Comparison of ENCODE assay signal across 1 cellular context in the genomic region with DNA sequence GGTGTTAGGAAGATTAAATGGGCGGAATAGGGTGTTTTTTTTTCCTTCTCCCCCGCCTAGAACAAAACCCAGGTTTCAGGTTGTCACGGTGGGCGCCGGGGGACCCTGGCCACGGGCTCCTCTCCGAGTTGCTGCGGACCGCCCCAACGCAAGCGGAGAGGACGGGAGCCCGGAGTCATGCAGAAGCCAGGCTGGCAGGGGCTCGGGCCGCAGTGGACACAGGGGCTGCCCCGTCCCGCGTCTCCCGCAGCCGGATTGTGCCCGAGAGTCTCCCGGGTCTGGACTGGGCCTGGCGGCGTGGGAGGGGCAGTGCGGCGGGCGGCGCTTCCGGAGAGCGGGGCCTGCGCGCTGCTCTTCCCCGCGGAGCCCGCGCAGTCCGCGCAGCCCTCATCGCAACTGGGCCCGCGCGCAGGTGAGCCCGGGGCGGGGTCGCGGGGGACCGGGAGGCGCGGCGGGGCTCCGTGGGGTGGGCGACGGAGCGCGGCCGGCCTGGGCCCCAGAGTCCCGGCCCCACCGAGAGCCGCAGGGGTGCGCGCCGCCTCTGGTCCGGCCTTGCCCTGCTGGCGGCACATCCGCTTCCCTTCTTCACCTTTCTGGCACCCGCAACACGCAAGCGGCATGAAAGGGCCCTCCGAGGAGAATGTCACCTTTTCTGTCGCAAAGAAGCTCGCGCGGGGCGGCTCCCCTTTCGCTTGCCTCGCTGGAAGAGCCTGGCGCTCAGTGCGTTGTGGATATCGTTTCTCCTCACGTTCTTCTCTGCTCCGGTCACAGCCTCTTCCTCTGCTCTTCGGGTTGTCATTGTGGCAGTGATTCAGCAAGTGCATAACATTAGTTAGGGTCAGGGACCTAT.
TF ChIP-seq lines count a peak whose summit lies in the region.

A gene with protein sequence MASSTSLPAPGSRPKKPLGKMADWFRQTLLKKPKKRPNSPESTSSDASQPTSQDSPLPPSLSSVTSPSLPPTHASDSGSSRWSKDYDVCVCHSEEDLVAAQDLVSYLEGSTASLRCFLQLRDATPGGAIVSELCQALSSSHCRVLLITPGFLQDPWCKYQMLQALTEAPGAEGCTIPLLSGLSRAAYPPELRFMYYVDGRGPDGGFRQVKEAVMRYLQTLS (plus strand): TSS at position 352 of the 850 bp plus-strand sequence. CDS start 7,802 bp downstream, outside the sequence.

TF ChIP-seq in HepG2, 621 proteins besides CTCF, POLR2A, EP300 and RAD21 (continued from another document and continues in another):
- TF ChIP-seq, protein P1, sequence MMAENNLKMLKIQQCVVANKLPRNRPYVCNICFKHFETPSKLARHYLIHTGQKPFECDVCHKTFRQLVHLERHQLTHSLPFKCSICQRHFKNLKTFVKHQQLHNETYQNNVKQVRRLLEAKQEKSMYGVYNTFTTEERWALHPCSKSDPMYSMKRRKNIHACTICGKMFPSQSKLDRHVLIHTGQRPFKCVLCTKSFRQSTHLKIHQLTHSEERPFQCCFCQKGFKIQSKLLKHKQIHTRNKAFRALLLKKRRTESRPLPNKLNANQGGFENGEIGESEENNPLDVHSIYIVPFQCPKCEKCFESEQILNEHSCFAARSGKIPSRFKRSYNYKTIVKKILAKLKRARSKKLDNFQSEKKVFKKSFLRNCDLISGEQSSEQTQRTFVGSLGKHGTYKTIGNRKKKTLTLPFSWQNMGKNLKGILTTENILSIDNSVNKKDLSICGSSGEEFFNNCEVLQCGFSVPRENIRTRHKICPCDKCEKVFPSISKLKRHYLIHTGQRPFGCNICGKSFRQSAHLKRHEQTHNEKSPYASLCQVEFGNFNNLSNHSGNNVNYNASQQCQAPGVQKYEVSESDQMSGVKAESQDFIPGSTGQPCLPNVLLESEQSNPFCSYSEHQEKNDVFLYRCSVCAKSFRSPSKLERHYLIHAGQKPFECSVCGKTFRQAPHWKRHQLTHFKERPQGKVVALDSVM (CRISPR knock-in tag; IDR thresholded peaks at IDR 0.05): 0 out of 2 replicates have a peak, but pooled peaks have one; percentile 32
- TF ChIP-seq AGO2 (optimal IDR thresholded peaks at IDR 0.05; ENCODE audit: low read depth, low read length) (peak; percentile 46), ZNF672 (CRISPR knock-in tag; IDR thresholded peaks at IDR 0.05) (0 out of 2 replicates have a peak, but pooled peaks have one; percentile 62), ZFX (CRISPR knock-in tag; IDR thresholded peaks at IDR 0.05; ENCODE audit: low read depth) (peak; percentile 97), RFXANK (CRISPR knock-in tag; IDR thresholded peaks at IDR 0.05) (no peak), RBM22 (optimal IDR thresholded peaks at IDR 0.05; ENCODE audit: low read length) (no peak), PHF8 (CRISPR knock-in tag; IDR thresholded peaks at IDR 0.05) (peak; percentile 95), ZFY (CRISPR knock-in tag; IDR thresholded peaks at IDR 0.05) (peak; percentile 98), MYNN (CRISPR knock-in tag; IDR thresholded peaks at IDR 0.05; ENCODE audit: low read depth) (no peak), KAT8 (CRISPR knock-in tag; IDR thresholded peaks at IDR 0.05) (peak; percentile 44; the same call in 1 of the 2 replicates), SALL2 (CRISPR knock-in tag; IDR thresholded peaks at IDR 0.05) (no peak), MZF1 (CRISPR knock-in tag; IDR thresholded peaks at IDR 0.05; ENCODE audit: borderline replicate concordance) (no peak), ZNF570 (CRISPR knock-in tag; IDR thresholded peaks at IDR 0.05; ENCODE audit: borderline replicate concordance) (no peak), RNF2 (conservative IDR thresholded peaks at IDR 0.05; ENCODE audit: low read depth) (no peak), RBFOX2 (IDR thresholded peaks at IDR 0.05; ENCODE audit: low read depth, low read length) (peak; percentile 92), FOXP1 (IDR thresholded peaks at IDR 0.05) (no peak), FOXP1 (CRISPR knock-in tag; IDR thresholded peaks at IDR 0.05) (no peak), MTA3 (CRISPR knock-in tag; IDR thresholded peaks at IDR 0.05) (no peak), ZNF605 (CRISPR knock-in tag; IDR thresholded peaks at IDR 0.05) (no peak), ZNF790 (CRISPR knock-in tag; IDR thresholded peaks at IDR 0.05; ENCODE audit: borderline replicate concordance) (peak; percentile 97), KDM6A (CRISPR knock-in tag; IDR thresholded peaks at IDR 0.05; ENCODE audit: low read depth) (0 out of 2 replicates have a peak, but pooled peaks have one; percentile 3), MXD4 (CRISPR knock-in tag; IDR thresholded peaks at IDR 0.05) (peak; percentile 30; the same call in 1 of the 2 replicates), NFRKB (IDR thresholded peaks at IDR 0.05) (no peak), ISX (CRISPR knock-in tag; conservative IDR thresholded peaks at IDR 0.05) (no peak), POLR2AphosphoS2 (IDR thresholded peaks at IDR 0.05; ENCODE audit: low read depth, low read length) (no peak), ASH2L (IDR thresholded peaks at IDR 0.05; ENCODE audit: insufficient read length, low read depth, low read length) (peak; percentile 5), ZNF484 (CRISPR knock-in tag; IDR thresholded peaks at IDR 0.05; ENCODE audit: borderline replicate concordance, low read depth) (no peak), ZNF616 (CRISPR knock-in tag; IDR thresholded peaks at IDR 0.05; ENCODE audit: low read depth) (no peak), ZNF549 (CRISPR knock-in tag; IDR thresholded peaks at IDR 0.05) (no peak), ZNF274 (CRISPR knock-in tag; IDR thresholded peaks at IDR 0.05) (0 out of 2 replicates have a peak, but pooled peaks have one; percentile 44), STAG1 (CRISPR knock-in tag; IDR thresholded peaks at IDR 0.05) (no peak), RXRB (CRISPR knock-in tag; IDR thresholded peaks at IDR 0.05; ENCODE audit: borderline replicate concordance) (no peak; the same call in 1 of the 2 replicates), FOXK2 (IDR thresholded peaks at IDR 0.05) (no peak), NFIB (CRISPR knock-in tag; IDR thresholded peaks at IDR 0.05; ENCODE audit: borderline replicate concordance) (no peak), ZEB1 (IDR thresholded peaks at IDR 0.05; ENCODE audit: insufficient replicate concordance, low read depth) (no peak), TOE1 (CRISPR knock-in tag; IDR thresholded peaks at IDR 0.05) (no peak), ZNF567 (CRISPR knock-in tag; IDR thresholded peaks at IDR 0.05; ENCODE audit: borderline replicate concordance) (no peak), NONO (IDR thresholded peaks at IDR 0.05) (no peak), NONO (CRISPR knock-in tag; conservative IDR thresholded peaks at IDR 0.05) (peak; percentile 66; the same call in 1 of the 2 replicates), MIXL1 (CRISPR knock-in tag; IDR thresholded peaks at IDR 0.05) (no peak), ZNF510 (CRISPR knock-in tag; IDR thresholded peaks at IDR 0.05; ENCODE audit: low read depth) (peak; percentile 41; the same call in 1 of the 2 replicates), PITX1 (CRISPR knock-in tag; IDR thresholded peaks at IDR 0.05) (no peak; the same call in 1 of the 2 replicates), FOXA1 (IDR thresholded peaks at IDR 0.05) (no peak), FOXA1 (CRISPR knock-in tag; IDR thresholded peaks at IDR 0.05) (0 out of 2 replicates have a peak, but pooled peaks have one; percentile 13), GABPA (IDR thresholded peaks at IDR 0.05; ENCODE audit: low read depth, low read length) (peak; percentile 49), GABPA (CRISPR knock-in tag; IDR thresholded peaks at IDR 0.05; ENCODE audit: low read depth) (peak; percentile 47; the same call in 1 of the 2 replicates), ZNF564 (CRISPR knock-in tag; IDR thresholded peaks at IDR 0.05) (no peak), PHF21A (CRISPR knock-in tag; IDR thresholded peaks at IDR 0.05) (peak; percentile 67), SOX13 (IDR thresholded peaks at IDR 0.05) (0 out of 2 replicates have a peak, but pooled peaks have one; percentile 14), SOX13 (CRISPR knock-in tag; conservative IDR thresholded peaks at IDR 0.05 in 1 of 2, IDR thresholded peaks at IDR 0.05 in 1 of 2) (no peak; a peak in 1 of 4 replicates), ADNP (CRISPR knock-in tag; IDR thresholded peaks at IDR 0.05) (no peak), DPF2 (CRISPR knock-in tag; IDR thresholded peaks at IDR 0.05; ENCODE audit: borderline replicate concordance, low read depth) (no peak), DNMT1 (CRISPR knock-in tag; IDR thresholded peaks at IDR 0.05) (0 out of 2 replicates have a peak, but pooled peaks have one; percentile 29)
- TF ChIP-seq, protein P2, sequence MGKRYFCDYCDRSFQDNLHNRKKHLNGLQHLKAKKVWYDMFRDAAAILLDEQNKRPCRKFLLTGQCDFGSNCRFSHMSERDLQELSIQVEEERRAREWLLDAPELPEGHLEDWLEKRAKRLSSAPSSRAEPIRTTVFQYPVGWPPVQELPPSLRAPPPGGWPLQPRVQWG (CRISPR knock-in tag; IDR thresholded peaks at IDR 0.05; ENCODE audit: borderline replicate concordance, low read depth): no peak
- TF ChIP-seq, protein P3, sequence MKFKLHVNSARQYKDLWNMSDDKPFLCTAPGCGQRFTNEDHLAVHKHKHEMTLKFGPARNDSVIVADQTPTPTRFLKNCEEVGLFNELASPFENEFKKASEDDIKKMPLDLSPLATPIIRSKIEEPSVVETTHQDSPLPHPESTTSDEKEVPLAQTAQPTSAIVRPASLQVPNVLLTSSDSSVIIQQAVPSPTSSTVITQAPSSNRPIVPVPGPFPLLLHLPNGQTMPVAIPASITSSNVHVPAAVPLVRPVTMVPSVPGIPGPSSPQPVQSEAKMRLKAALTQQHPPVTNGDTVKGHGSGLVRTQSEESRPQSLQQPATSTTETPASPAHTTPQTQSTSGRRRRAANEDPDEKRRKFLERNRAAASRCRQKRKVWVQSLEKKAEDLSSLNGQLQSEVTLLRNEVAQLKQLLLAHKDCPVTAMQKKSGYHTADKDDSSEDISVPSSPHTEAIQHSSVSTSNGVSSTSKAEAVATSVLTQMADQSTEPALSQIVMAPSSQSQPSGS (CRISPR knock-in tag; IDR thresholded peaks at IDR 0.05): no peak
- TF ChIP-seq, protein P4, sequence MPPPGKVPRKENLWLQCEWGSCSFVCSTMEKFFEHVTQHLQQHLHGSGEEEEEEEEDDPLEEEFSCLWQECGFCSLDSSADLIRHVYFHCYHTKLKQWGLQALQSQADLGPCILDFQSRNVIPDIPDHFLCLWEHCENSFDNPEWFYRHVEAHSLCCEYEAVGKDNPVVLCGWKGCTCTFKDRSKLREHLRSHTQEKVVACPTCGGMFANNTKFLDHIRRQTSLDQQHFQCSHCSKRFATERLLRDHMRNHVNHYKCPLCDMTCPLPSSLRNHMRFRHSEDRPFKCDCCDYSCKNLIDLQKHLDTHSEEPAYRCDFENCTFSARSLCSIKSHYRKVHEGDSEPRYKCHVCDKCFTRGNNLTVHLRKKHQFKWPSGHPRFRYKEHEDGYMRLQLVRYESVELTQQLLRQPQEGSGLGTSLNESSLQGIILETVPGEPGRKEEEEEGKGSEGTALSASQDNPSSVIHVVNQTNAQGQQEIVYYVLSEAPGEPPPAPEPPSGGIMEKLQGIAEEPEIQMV (CRISPR knock-in tag; IDR thresholded peaks at IDR 0.05; ENCODE audit: low read depth): no peak; the same call in 1 of the 2 replicates
- TF ChIP-seq, protein P5, sequence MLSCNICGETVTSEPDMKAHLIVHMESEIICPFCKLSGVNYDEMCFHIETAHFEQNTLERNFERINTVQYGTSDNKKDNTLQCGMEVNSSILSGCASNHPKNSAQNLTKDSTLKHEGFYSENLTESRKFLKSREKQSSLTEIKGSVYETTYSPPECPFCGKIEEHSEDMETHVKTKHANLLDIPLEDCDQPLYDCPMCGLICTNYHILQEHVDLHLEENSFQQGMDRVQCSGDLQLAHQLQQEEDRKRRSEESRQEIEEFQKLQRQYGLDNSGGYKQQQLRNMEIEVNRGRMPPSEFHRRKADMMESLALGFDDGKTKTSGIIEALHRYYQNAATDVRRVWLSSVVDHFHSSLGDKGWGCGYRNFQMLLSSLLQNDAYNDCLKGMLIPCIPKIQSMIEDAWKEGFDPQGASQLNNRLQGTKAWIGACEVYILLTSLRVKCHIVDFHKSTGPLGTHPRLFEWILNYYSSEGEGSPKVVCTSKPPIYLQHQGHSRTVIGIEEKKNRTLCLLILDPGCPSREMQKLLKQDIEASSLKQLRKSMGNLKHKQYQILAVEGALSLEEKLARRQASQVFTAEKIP (CRISPR knock-in tag; IDR thresholded peaks at IDR 0.05; ENCODE audit: borderline replicate concordance): 0 out of 2 replicates have a peak, but pooled peaks have one; percentile 54
- TF ChIP-seq, protein P6, sequence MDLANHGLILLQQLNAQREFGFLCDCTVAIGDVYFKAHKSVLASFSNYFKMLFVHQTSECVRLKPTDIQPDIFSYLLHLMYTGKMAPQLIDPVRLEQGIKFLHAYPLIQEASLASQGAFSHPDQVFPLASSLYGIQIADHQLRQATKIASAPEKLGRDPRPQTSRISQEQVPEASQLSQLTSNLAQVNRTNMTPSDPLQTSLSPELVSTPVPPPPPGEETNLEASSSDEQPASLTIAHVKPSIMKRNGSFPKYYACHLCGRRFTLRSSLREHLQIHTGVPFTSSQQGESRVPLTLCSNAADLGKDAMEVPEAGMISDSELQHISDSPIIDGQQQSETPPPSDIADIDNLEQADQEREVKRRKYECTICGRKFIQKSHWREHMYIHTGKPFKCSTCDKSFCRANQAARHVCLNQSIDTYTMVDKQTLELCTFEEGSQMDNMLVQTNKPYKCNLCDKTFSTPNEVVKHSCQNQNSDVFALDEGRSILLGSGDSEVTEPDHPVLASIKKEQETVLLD (CRISPR knock-in tag; IDR thresholded peaks at IDR 0.05; ENCODE audit: low read depth): peak; percentile 72; the same call in 1 of the 2 replicates
- TF ChIP-seq, protein P7, sequence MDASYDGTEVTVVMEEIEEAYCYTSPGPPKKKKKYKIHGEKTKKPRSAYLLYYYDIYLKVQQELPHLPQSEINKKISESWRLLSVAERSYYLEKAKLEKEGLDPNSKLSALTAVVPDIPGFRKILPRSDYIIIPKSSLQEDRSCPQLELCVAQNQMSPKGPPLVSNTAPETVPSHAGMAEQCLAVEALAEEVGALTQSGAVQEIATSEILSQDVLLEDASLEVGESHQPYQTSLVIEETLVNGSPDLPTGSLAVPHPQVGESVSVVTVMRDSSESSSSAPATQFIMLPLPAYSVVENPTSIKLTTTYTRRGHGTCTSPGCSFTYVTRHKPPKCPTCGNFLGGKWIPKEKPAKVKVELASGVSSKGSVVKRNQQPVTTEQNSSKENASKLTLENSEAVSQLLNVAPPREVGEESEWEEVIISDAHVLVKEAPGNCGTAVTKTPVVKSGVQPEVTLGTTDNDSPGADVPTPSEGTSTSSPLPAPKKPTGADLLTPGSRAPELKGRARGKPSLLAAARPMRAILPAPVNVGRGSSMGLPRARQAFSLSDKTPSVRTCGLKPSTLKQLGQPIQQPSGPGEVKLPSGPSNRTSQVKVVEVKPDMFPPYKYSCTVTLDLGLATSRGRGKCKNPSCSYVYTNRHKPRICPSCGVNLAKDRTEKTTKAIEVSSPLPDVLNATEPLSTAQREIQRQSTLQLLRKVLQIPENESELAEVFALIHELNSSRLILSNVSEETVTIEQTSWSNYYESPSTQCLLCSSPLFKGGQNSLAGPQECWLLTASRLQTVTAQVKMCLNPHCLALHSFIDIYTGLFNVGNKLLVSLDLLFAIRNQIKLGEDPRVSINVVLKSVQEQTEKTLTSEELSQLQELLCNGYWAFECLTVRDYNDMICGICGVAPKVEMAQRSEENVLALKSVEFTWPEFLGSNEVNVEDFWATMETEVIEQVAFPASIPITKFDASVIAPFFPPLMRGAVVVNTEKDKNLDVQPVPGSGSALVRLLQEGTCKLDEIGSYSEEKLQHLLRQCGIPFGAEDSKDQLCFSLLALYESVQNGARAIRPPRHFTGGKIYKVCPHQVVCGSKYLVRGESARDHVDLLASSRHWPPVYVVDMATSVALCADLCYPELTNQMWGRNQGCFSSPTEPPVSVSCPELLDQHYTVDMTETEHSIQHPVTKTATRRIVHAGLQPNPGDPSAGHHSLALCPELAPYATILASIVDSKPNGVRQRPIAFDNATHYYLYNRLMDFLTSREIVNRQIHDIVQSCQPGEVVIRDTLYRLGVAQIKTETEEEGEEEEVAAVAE (CRISPR knock-in tag; IDR thresholded peaks at IDR 0.05; ENCODE audit: borderline replicate concordance): no peak
